Comparison of ENCODE assay signal across 15 cellular contexts in genomic region chr18:26741041-26741440, GRCh38.
DNase-seq lines count a peak whose midpoint lies in the region; ATAC-seq, FAIRE-seq and TF ChIP-seq lines count a peak whose summit lies in the region.
"Had no signal": no experiment of that assay in that cellular context is flagged by ENCODE, and none has a peak within 500 bp of the region (broad histone marks: within the 10 kb centered on the region; RNA-seq: fewer than 3 reads in every experiment).

No MANE protein-coding gene starts in this region.

- no peak for TF ChIP-seq RAD21 in HepG2 (CRISPR knock-in tag; IDR thresholded peaks at IDR 0.05)

- no peak overlapping the region for H3K27ac Mint-ChIP-seq in effector memory CD8-positive, alpha-beta T cell
- H3K27ac Mint-ChIP-seq in activated T-helper 17 cell treated with anti-CD3 and anti-CD28 coated beads, Interleukin-2, amount 50 U/mL, for 72 hours = no peak overlapping the region
- H3K27ac Mint-ChIP-seq: CD8-positive, alpha-beta T cell; H9 had no signal

- peaks cover 0 to 16% of the 10 kb centered on the region in 2 donors for H3K9me3 Mint-ChIP-seq in effector memory CD8-positive, alpha-beta T cell
- H3K9me3 Mint-ChIP-seq in activated T-helper 17 cell treated with anti-CD3 and anti-CD28 coated beads, Interleukin-2, amount 50 U/mL, for 72 hours = peaks cover 8% of the 10 kb centered on the region
- H3K9me3 Mint-ChIP-seq: CD8-positive, alpha-beta T cell had no signal

- H3K27me3 Mint-ChIP-seq in effector memory CD8-positive, alpha-beta T cell = no peaks in the 10 kb centered on the region
- no peaks in the 10 kb centered on the region for H3K27me3 Mint-ChIP-seq in activated T-helper 17 cell treated with anti-CD3 and anti-CD28 coated beads, Interleukin-2, amount 50 U/mL, for 72 hours

- in situ Hi-C loops in HepG2 (cut with HindIII; ENCODE audit: extremely low pct_ligation_motif_present, low pct_unique_long_range_greater_than_20kb) = no loop called here

- H3K4me2 ChIP-seq in HepG2 (ENCODE audit: low read depth, low read length) = no peak overlapping the region

- H3K4me3 Mint-ChIP-seq in effector memory CD8-positive, alpha-beta T cell = no peak overlapping the region
- no peak overlapping the region for H3K4me3 Mint-ChIP-seq in activated T-helper 17 cell treated with anti-CD3 and anti-CD28 coated beads, Interleukin-2, amount 50 U/mL, for 72 hours
- H3K4me3 Mint-ChIP-seq: CD8-positive, alpha-beta T cell; H9 had no signal

- TF ChIP-seq CTCF in bronchial epithelial cell (IDR thresholded peaks at IDR 0.05; ENCODE audit: insufficient read depth, low read length, severe bottlenecking) (no peak), HepG2 (CRISPR knock-in tag; IDR thresholded peaks at IDR 0.05) (no peak)

- H3K4me3 ChIP-seq in bronchial epithelial cell (ENCODE audit: low read depth, low read length) (no peak overlapping the region), HepG2 (replicated peaks in 1 of 3; ENCODE audit: insufficient read depth in 1 of 3, low read depth in 2 of 3, low read length in 3 of 3) (no peak overlapping the region)
- H3K4me3 ChIP-seq: Peyer's patch, SK-N-MC had no signal

- TF ChIP-seq EP300 in HepG2 (IDR thresholded peaks at IDR 0.05; ENCODE audit: low read depth in 2 of 2, low read length in 2 of 2) (no peak), HepG2 (CRISPR knock-in tag; IDR thresholded peaks at IDR 0.05; ENCODE audit: borderline replicate concordance) (no peak)

- H4K20me1 ChIP-seq in HepG2 (ENCODE audit: insufficient read depth, low read length) = no peaks in the 10 kb centered on the region

- H3K27me3 ChIP-seq in bronchial epithelial cell (ENCODE audit: control insufficient read depth, insufficient read depth, low read length) (no peaks in the 10 kb centered on the region), HepG2 (ENCODE audit: control insufficient read depth in 1 of 2, insufficient read depth in 2 of 2, low read length in 2 of 2) (0 out of 5 replicates have a peak, but pooled peaks cover 0 to 5% of the 10 kb centered on the region in 2 experiments)
- H3K27me3 ChIP-seq: Peyer's patch had no signal

- ATAC-seq in HepG2 = no peak
- no peak for ATAC-seq in effector memory CD8-positive, alpha-beta T cell (replicated peaks)
- ATAC-seq in activated T-helper 17 cell treated with anti-CD3 and anti-CD28 coated beads, Interleukin-2, amount 50 U/mL, for 72 hours (replicated peaks) = no peak
- ATAC-seq: CD8-positive, alpha-beta T cell had no signal

- H3K4me1 Mint-ChIP-seq in effector memory CD8-positive, alpha-beta T cell (ENCODE audit: low read depth in 2 of 2) = no peaks in the 10 kb centered on the region
- H3K4me1 Mint-ChIP-seq in activated T-helper 17 cell treated with anti-CD3 and anti-CD28 coated beads, Interleukin-2, amount 50 U/mL, for 72 hours = no peaks in the 10 kb centered on the region

- H3K9ac ChIP-seq in HepG2 (ENCODE audit: insufficient read depth, low read depth, low read length) = no peak overlapping the region

- no peak overlapping the region for H2AFZ ChIP-seq in HepG2 (ENCODE audit: low read length)

- peaks cover 37% of the 10 kb centered on the region for H3K4me1 ChIP-seq in HepG2 (ENCODE audit: insufficient read depth, low read length)
- H3K4me1 ChIP-seq: Peyer's patch had no signal

- no peaks in the 10 kb centered on the region for H3K79me2 ChIP-seq in HepG2 (ENCODE audit: insufficient read depth, low read length)

- H3K36me3 Mint-ChIP-seq in effector memory CD8-positive, alpha-beta T cell (ENCODE audit: insufficient read depth) = no peaks in the 10 kb centered on the region
- no peaks in the 10 kb centered on the region for H3K36me3 Mint-ChIP-seq in activated T-helper 17 cell treated with anti-CD3 and anti-CD28 coated beads, Interleukin-2, amount 50 U/mL, for 72 hours (ENCODE audit: low read depth)
- H3K36me3 Mint-ChIP-seq: CD8-positive, alpha-beta T cell had no signal

- 3% methylated on average over 1 of the region's 1 CpG for WGBS in HepG2 (ENCODE audit: low lambda C conversion rate)

- no peak for TF ChIP-seq POLR2A in HepG2 (IDR thresholded peaks at IDR 0.05; ENCODE audit: insufficient read depth in 1 of 2, low read depth in 2 of 2, low read length in 2 of 2)

- DNase-seq in DMS53 (lab: John Stamatoyannopoulos, UW) (peak; percentile 11), DMS53 treated with DMSO at 0.1 percent for 48 hours (lab: John Stamatoyannopoulos, UW; ENCODE audit: unreplicated experiment) (no peak), M059J (ENCODE audit: low read depth) (peak; percentile 66), bronchial epithelial cell (ENCODE audit: low read depth) (peak; percentile 55), HepG2 (ENCODE audit: low spot score) (no peak), germinal center (ENCODE audit: low spot score) (no peak)
- DNase-seq in effector memory CD8-positive, alpha-beta T cell = no peak
- DNase-seq: CD8-positive, alpha-beta T cell; H9; NCI-H187; NCI-H748 treated with DMSO at 0.1 percent for 48 hours; Peyer's patch; Right ventricle myocardium superior had no signal

- POLR2A ChIA-PET in HepG2 (lab: Yijun Ruan, JAX) = no interaction called here

- no peak overlapping the region for H3K27ac ChIP-seq in HepG2 (ENCODE audit: extremely low read length, insufficient read depth, low read length)
- H3K27ac ChIP-seq: Peyer's patch, SK-N-MC had no signal

- BruUV-seq in HepG2 (replicated peaks; lab: Mats Ljungman, UMichigan) = no TSS peak

- no peak for FAIRE-seq in bronchial epithelial cell (lab: Jason Lieb, UNC)
- FAIRE-seq in HepG2 (lab: Jason Lieb, UNC) = no peak

- CTCF ChIA-PET in HepG2 (lab: Yijun Ruan, JAX; ENCODE audit: low intra/inter-chr PET ratio, low total read pairs) = no interaction called here

- H3K9me3 ChIP-seq in HepG2 (ENCODE audit: low read length) = no peaks in the 10 kb centered on the region; the same call in 1 of the 2 replicates
- H3K9me3 ChIP-seq: Peyer's patch had no signal

- intact Hi-C loops in HepG2 (cut with micrococcal nuclease; ENCODE audit: unreplicated experiment) = no loop called here

- H3K36me3 ChIP-seq in bronchial epithelial cell (ENCODE audit: control insufficient read depth, insufficient read depth, low read length) = no peaks in the 10 kb centered on the region
- no peaks in the 10 kb centered on the region for H3K36me3 ChIP-seq in HepG2 (replicated peaks in 1 of 2; ENCODE audit: control insufficient read depth in 1 of 2, insufficient read depth in 2 of 2, low read length in 2 of 2)
- H3K36me3 ChIP-seq: Peyer's patch had no signal

TF ChIP-seq in HepG2, 621 proteins besides CTCF, POLR2A, EP300 and RAD21:
- TF ChIP-seq HNRNPL (IDR thresholded peaks at IDR 0.05; ENCODE audit: low read depth, low read length) (no peak), PPARG (CRISPR knock-in tag; conservative IDR thresholded peaks at IDR 0.05) (no peak), ZSCAN31 (CRISPR knock-in tag; IDR thresholded peaks at IDR 0.05; ENCODE audit: low read depth) (no peak), ZBTB1 (CRISPR knock-in tag; IDR thresholded peaks at IDR 0.05; ENCODE audit: borderline replicate concordance) (no peak), HNF1A (IDR thresholded peaks at IDR 0.05; ENCODE audit: low read depth) (no peak), HNF1A (CRISPR knock-in tag; IDR thresholded peaks at IDR 0.05; ENCODE audit: borderline replicate concordance) (no peak), ZNF230 (CRISPR knock-in tag; IDR thresholded peaks at IDR 0.05) (no peak), MAFK (conservative IDR thresholded peaks at IDR 0.05 in 1 of 2, IDR thresholded peaks at IDR 0.05 in 1 of 2; ENCODE audit: low read length in 2 of 2) (peak; percentile 25 to 38; a peak in 2 of 4 replicates)

Comparison
In these comparisons a context has a peak if more than half of its experiments do, and no peak if none do; other contexts are left out.
1. DNase-seq: peak in DMS53 (single experiment), M059J (single experiment) and bronchial epithelial cell (single experiment); none in DMS53 treated with DMSO at 0.1 percent for 48 hours (single experiment), HepG2 (single experiment), effector memory CD8-positive, alpha-beta T cell (0 of 3) and germinal center (single experiment).